In the genomic region with DNA sequence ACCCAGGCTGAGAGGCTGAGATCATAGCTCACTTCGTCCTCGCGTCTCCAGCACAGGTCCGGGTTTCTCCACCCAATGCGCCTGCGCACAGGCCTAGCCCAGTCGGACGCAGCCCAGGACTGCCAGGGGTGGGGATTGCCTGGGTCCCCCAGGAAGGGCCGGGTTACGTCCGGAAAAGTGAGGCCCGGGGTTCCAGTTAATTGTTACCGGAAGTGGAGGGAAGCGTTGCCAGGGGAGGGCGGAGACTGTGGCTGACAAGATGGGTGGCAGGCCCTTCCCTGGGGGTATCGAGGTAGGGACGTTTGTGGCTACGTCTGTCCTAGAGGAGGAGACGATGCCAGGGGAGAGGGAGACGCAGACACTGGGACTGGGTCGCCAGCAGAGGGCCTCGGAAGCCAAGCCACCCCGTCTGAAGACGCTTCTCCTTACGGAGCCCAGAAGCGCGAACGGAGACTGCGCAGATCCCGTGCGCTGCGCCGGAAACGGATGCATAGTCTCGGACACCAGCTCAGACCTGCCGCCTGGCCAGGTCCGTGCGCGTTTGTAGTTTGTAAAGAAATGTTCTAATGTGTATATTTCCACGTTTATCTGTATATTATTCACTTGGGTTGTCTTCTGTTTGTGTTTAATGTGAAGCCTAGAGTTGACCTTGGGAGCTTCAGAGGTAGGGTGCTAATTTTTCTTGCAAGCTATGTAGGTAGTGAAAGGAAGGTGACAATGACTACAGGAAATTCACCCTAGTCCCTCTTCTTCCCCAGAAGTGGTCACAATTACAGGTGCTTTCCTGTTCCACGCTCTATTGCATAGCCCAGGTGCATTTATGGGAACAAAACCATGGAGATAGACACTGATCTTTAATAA, we compare ENCODE assay signal across 8 cellular contexts. TPM values are rescaled to one million over a fixed set of nuclear protein-coding genes. Genes with fewer than 3 reads are reported as not detected.
DNase-seq lines count a peak whose midpoint lies in the region; ATAC-seq and TF ChIP-seq lines count a peak whose summit lies in the region.

No MANE protein-coding gene starts in this region.

- CTCF ChIA-PET in activated CD4-positive, alpha-beta memory T cell treated with anti-CD3 and anti-CD28 coated beads for 36 hours (lab: Charles Lee), result interaction anchor here (0.6 to 1.2 kb wide), 7 partner anchors 9 to 569 kb away, joined by 3 to 4 read pairs (median 3); a partner anchor contains a TSS

- TF ChIP-seq CTCF in C4-2B (conservative IDR thresholded peaks at IDR 0.05) (peak; percentile 62), lung (IDR thresholded peaks at IDR 0.05; ENCODE audit: control extremely low read depth, extremely low read depth) (peak; percentile 25)

- POLR2A ChIA-PET in activated CD4-positive, alpha-beta memory T cell treated with anti-CD3 and anti-CD28 coated beads for 36 hours (lab: Charles Lee), result interaction anchor here (0.9 to 1.3 kb wide), 4 partner anchors 8 to 190 kb away, joined by 3 to 4 read pairs (median 3); a partner anchor contains a TSS

- H3K9me3 ChIP-seq in lung (ENCODE audit: control insufficient read depth in 2 of 2, insufficient read depth in 1 of 2, low read length in 1 of 2), result no peaks in the 10 kb centered on the region

- peak overlapping the region; percentile 5 for H3K4me3 ChIP-seq in lung

- peak overlapping the region; percentile 96 for H3K27ac Mint-ChIP-seq in activated CD4-positive, alpha-beta memory T cell treated with anti-CD3 and anti-CD28 coated beads for 36 hours

- H3K9me3 Mint-ChIP-seq in activated CD4-positive, alpha-beta memory T cell treated with anti-CD3 and anti-CD28 coated beads for 36 hours, result no peaks in the 10 kb centered on the region

- DNase-seq in NCI-H82 (lab: John Stamatoyannopoulos, UW) (peak; percentile 96), ecto neural progenitor cell (ENCODE audit: low spot score) (peak; percentile 89), lung (ENCODE audit: low spot score) (peak; percentile 95)
- DNase-seq in activated CD4-positive, alpha-beta memory T cell treated with anti-CD3 and anti-CD28 coated beads for 36 hours, result peak; percentile 97
- DNase-seq in stimulated activated CD4-positive, alpha-beta T cell treated with anti-CD3 and anti-CD28 coated beads, TNF-alpha, amount 100 ng/mL, for 24 hours (ENCODE audit: low read depth in 3 of 3), result peak; percentile 81 to 95 (median 88)

- H3K27me3 ChIP-seq in lung (ENCODE audit: control insufficient read depth, insufficient read depth), result no peaks in the 10 kb centered on the region

- H3K4me3 Mint-ChIP-seq in activated CD4-positive, alpha-beta memory T cell treated with anti-CD3 and anti-CD28 coated beads for 36 hours, result peak overlapping the region; percentile 84

- H3K27ac ChIP-seq in C4-2B (peak overlapping the region; percentile 71), lung (ENCODE audit: low read depth in 1 of 2, low read length in 1 of 2) (peak overlapping the region; percentile 86 to 88)

- peaks cover 51% of the 10 kb centered on the region for H3K4me1 Mint-ChIP-seq in activated CD4-positive, alpha-beta memory T cell treated with anti-CD3 and anti-CD28 coated beads for 36 hours (ENCODE audit: low read depth)

- H3K36me3 Mint-ChIP-seq in activated CD4-positive, alpha-beta memory T cell treated with anti-CD3 and anti-CD28 coated beads for 36 hours, result peaks cover 30% of the 10 kb centered on the region

- peak; percentile 68 for ATAC-seq in GM19351 (IDR thresholded peaks at IDR 0.05; ENCODE audit: unreplicated experiment)
- ATAC-seq in HG03520 (IDR thresholded peaks at IDR 0.05; ENCODE audit: unreplicated experiment), result peak; percentile 58
- peak; percentile 86 for ATAC-seq in lung (ENCODE audit: insufficient read depth, low FRiP score)

- peaks cover 5 to 11% of the 10 kb centered on the region in 2 donors for H3K4me1 ChIP-seq in lung (ENCODE audit: control insufficient read depth in 2 of 2, insufficient read depth in 2 of 2, low read length in 2 of 2)

- WGBS in lung, 2 donors, result 0 to 1% methylated on average over 41 of the region's 41 CpGs

- intact Hi-C loops in activated CD4-positive, alpha-beta memory T cell treated with anti-CD3 and anti-CD28 coated beads for 36 hours (cut with micrococcal nuclease), result loop anchor here (1.0 to 10.0 kb wide), 5 partner anchors 8 to 825 kb away; a partner anchor contains a TSS

- no peaks in the 10 kb centered on the region for H3K27me3 Mint-ChIP-seq in activated CD4-positive, alpha-beta memory T cell treated with anti-CD3 and anti-CD28 coated beads for 36 hours

- peaks cover 9 to 15% of the 10 kb centered on the region in 2 donors for H3K36me3 ChIP-seq in lung (ENCODE audit: control insufficient read depth in 2 of 2, insufficient read depth in 2 of 2, low read length in 2 of 2)

RNA-seq across cellular contexts. Expression of a gene that starts 7.3 kb away (rescaled TPM):
- 100 to 1,000 TPM; 123 to 143 TPM for total RNA-seq in activated CD4-positive, alpha-beta memory T cell treated with anti-CD3 and anti-CD28 coated beads for 36 hours
- 100 to 1,000 TPM; 104 to 210 TPM for total RNA-seq in lung
- polyA plus RNA-seq in lung, result 100 to 1,000 TPM in 1 of 2 donors, 10 to 100 TPM in 1; 72.6 to 364 TPM

RNA-seq across cellular contexts. Expression of a gene that starts 7.6 kb away (rescaled TPM):
- total RNA-seq in activated CD4-positive, alpha-beta memory T cell treated with anti-CD3 and anti-CD28 coated beads for 36 hours, result 10 to 100 TPM; 45.1 to 45.6 TPM
- 10 to 100 TPM; 29.7 to 99.4 TPM for total RNA-seq in lung
- polyA plus RNA-seq in lung, result 10 to 100 TPM; 51.4 to 83.5 TPM

RNA-seq across cellular contexts. Expression of a gene that starts 32.4 kb away (rescaled TPM):
- total RNA-seq in activated CD4-positive, alpha-beta memory T cell treated with anti-CD3 and anti-CD28 coated beads for 36 hours, result not detected
- 1 to 10 TPM in 1 of 2 donors, not detected in 1; 2.2 TPM for total RNA-seq in lung
- polyA plus RNA-seq in lung, result under 1 TPM; 0.12 to 0.27 TPM

Comparison
In these comparisons a context has a peak if more than half of its experiments do, and no peak if none do; other contexts are left out.
1. Peak in every context shown above with its lines: DNase-seq, ATAC-seq, H3K4me3 ChIP-seq and H3K27ac ChIP-seq.